ENCODE assay signal across 9 cellular contexts in genomic region chr4:128916832-128917231, GRCh38.
DNase-seq lines count a peak whose midpoint lies in the region; ATAC-seq and TF ChIP-seq lines count a peak whose summit lies in the region.
"Had no signal": no experiment of that assay in that cellular context is flagged by ENCODE, and none has a peak within 500 bp of the region (broad histone marks: within the 10 kb centered on the region; RNA-seq: fewer than 3 reads in every experiment).

No MANE protein-coding gene starts in this region.

- no peaks in the 10 kb centered on the region for H3K27me3 ChIP-seq in PC-9 (ENCODE audit: insufficient read depth, low read depth)
- H3K27me3 ChIP-seq: tibial nerve had no signal

- no peaks in the 10 kb centered on the region for H3K36me3 ChIP-seq in PC-9 (ENCODE audit: low read depth)
- H3K36me3 ChIP-seq: tibial nerve had no signal

- H3K9me2 ChIP-seq in PC-9 (ENCODE audit: insufficient read depth): no peaks in the 10 kb centered on the region

- H3K4me1 ChIP-seq in PC-9 (replicated peaks; ENCODE audit: insufficient read depth): no peaks in the 10 kb centered on the region
- H3K4me1 ChIP-seq: tibial nerve had no signal

- no peaks in the 10 kb centered on the region for H3K79me2 ChIP-seq in PC-9 (ENCODE audit: low read depth)

- H3F3A ChIP-seq in PC-9 (ENCODE audit: insufficient read depth, low read depth): no peaks in the 10 kb centered on the region

- H4K20me1 ChIP-seq in PC-9 (ENCODE audit: insufficient read depth): no peaks in the 10 kb centered on the region

- ATAC-seq in GM18498 (IDR thresholded peaks at IDR 0.05; ENCODE audit: unreplicated experiment): peak; percentile 82
- ATAC-seq in GM21717 (IDR thresholded peaks at IDR 0.05; ENCODE audit: unreplicated experiment): peak; percentile 59
- peak; percentile 40 for ATAC-seq in left lobe of liver

- no peak overlapping the region for H2AFZ ChIP-seq in PC-9

- peak; percentile 86 to 87 for DNase-seq in Kasumi-1 (lab: John Stamatoyannopoulos, UW)
- no peak for DNase-seq in left lobe of liver (ENCODE audit: low spot score)
- DNase-seq in PC-9: no peak
- DNase-seq in activated T-cell treated with anti-CD3 and anti-CD28 coated beads, Interleukin-2, amount 50 U/mL, for 48 hours: no peak
- DNase-seq in ecto neural progenitor cell (ENCODE audit: low spot score): no peak
- no peak for DNase-seq in HCEC 1CT

- no peak overlapping the region for H3K4me2 ChIP-seq in PC-9

- H3K4me3 ChIP-seq in PC-9: no peak overlapping the region
- H3K4me3 ChIP-seq: tibial nerve had no signal

- TF ChIP-seq CTCF in PC-9 (conservative IDR thresholded peaks at IDR 0.05): no peak

- no peak overlapping the region for H3K27ac ChIP-seq in PC-9
- H3K27ac ChIP-seq: tibial nerve had no signal

- no peaks in the 10 kb centered on the region for H3K9me3 ChIP-seq in PC-9 (ENCODE audit: insufficient read depth, low read depth)
- H3K9me3 ChIP-seq: tibial nerve had no signal

- CTCF ChIA-PET in PC-9 (lab: Charles Lee): no interaction called here

- POLR2A ChIA-PET in PC-9 (lab: Charles Lee; ENCODE audit: unreplicated experiment): no interaction called here

- BruUV-seq in PC-9 (replicated peaks; lab: Mats Ljungman, UMichigan): no TSS peak

- intact Hi-C loops in PC-9 (cut with micrococcal nuclease; ENCODE audit: unreplicated experiment): no loop called here

Comparison
In these comparisons a context has a peak if more than half of its experiments do, and no peak if none do; other contexts are left out.
1. DNase-seq: peak in Kasumi-1 (2 of 2); none in left lobe of liver (single experiment), PC-9 (0 of 2), activated T-cell treated with anti-CD3 and anti-CD28 coated beads, Interleukin-2, amount 50 U/mL, for 48 hours (0 of 2), ecto neural progenitor cell (single experiment) and HCEC 1CT (single experiment).
2. Peak in every context shown above with its lines, with median percentiles within 50 percentile points of each other: ATAC-seq.